9 cellular contexts compared by ENCODE assay signal in genomic region chr1:178531897-178532296, GRCh38. TPM values are rescaled to one million over a fixed set of nuclear protein-coding genes. Genes with fewer than 3 reads are reported as not detected.
DNase-seq lines count a peak whose midpoint lies in the region; ATAC-seq lines count a peak whose summit lies in the region.
"Had no signal": no experiment of that assay in that cellular context is flagged by ENCODE, and none has a peak within 500 bp of the region (broad histone marks: within the 10 kb centered on the region; RNA-seq: fewer than 3 reads in every experiment).

No MANE protein-coding gene starts in this region.

- H3K9me3 Mint-ChIP-seq in activated CD8-positive, alpha-beta memory T cell treated with anti-CD3 and anti-CD28 coated beads, Interleukin-2, amount 10 ng/mL, durations not matched to agents 7 days and 5 days (ENCODE audit: low read depth): no peaks in the 10 kb centered on the region

- H3K27ac ChIP-seq in trophoblast cell (ENCODE audit: low read depth, low read length): no peak overlapping the region

- no peak overlapping the region for H3K18ac ChIP-seq in trophoblast cell (ENCODE audit: low read length)

- H3K4me3 Mint-ChIP-seq in activated CD8-positive, alpha-beta memory T cell treated with anti-CD3 and anti-CD28 coated beads, Interleukin-2, amount 10 ng/mL, durations not matched to agents 7 days and 5 days: no peak overlapping the region
- no peak overlapping the region for H3K4me3 Mint-ChIP-seq in T-helper 17 cell

- H3K4me3 ChIP-seq in trophoblast cell (ENCODE audit: low read depth, low read length): no peak overlapping the region

- no peak overlapping the region for H3K4ac ChIP-seq in trophoblast cell (ENCODE audit: low read depth, low read length)

- H3K14ac ChIP-seq in trophoblast cell (ENCODE audit: low read length): no peak overlapping the region

- peak overlapping the region; percentile 36 for H4K91ac ChIP-seq in trophoblast cell (ENCODE audit: low read depth, low read length)

- no peaks in the 10 kb centered on the region for H3K27me3 Mint-ChIP-seq in activated CD8-positive, alpha-beta memory T cell treated with anti-CD3 and anti-CD28 coated beads, Interleukin-2, amount 10 ng/mL, durations not matched to agents 7 days and 5 days
- peaks cover 27% of the 10 kb centered on the region for H3K27me3 Mint-ChIP-seq in T-helper 17 cell

- H3K4me1 ChIP-seq in trophoblast cell (ENCODE audit: control insufficient read depth in 1 of 2, insufficient read depth in 2 of 2, low read length in 2 of 2): peaks cover 12 to 15% of the 10 kb centered on the region in 2 experiments

- H3K79me2 ChIP-seq in trophoblast cell (ENCODE audit: control insufficient read depth, insufficient read depth, low read length, poor library complexity): no peaks in the 10 kb centered on the region

- no peaks in the 10 kb centered on the region for H3K36me3 ChIP-seq in trophoblast cell (ENCODE audit: control insufficient read depth in 1 of 2, insufficient read depth in 2 of 2, low read length in 2 of 2)

- no CpG with 5 or more reads among the region's 10 CpGs for WGBS in trophoblast cell (ENCODE audit: extremely low coverage, insufficient coverage, insufficient read length)

- H4K8ac ChIP-seq in trophoblast cell (ENCODE audit: low read depth, low read length): no peak overlapping the region

- H2BK5ac ChIP-seq in trophoblast cell (ENCODE audit: low read depth, low read length, poor library complexity): no peak overlapping the region

- no peak overlapping the region for H3K4me2 ChIP-seq in trophoblast cell (ENCODE audit: low read length)

- H3K27me3 ChIP-seq in trophoblast cell (ENCODE audit: insufficient read depth, low read length): no peaks in the 10 kb centered on the region

- peaks cover 2% of the 10 kb centered on the region for H3K4me1 Mint-ChIP-seq in activated CD8-positive, alpha-beta memory T cell treated with anti-CD3 and anti-CD28 coated beads, Interleukin-2, amount 10 ng/mL, durations not matched to agents 7 days and 5 days
- peaks cover 3% of the 10 kb centered on the region for H3K4me1 Mint-ChIP-seq in T-helper 17 cell

- peak overlapping the region; percentile 12 for H2AK5ac ChIP-seq in trophoblast cell (ENCODE audit: low read length)

- H3K23ac ChIP-seq in trophoblast cell (ENCODE audit: low read length): no peak overlapping the region

- no peak overlapping the region for H3K27ac Mint-ChIP-seq in activated CD8-positive, alpha-beta memory T cell treated with anti-CD3 and anti-CD28 coated beads, Interleukin-2, amount 10 ng/mL, durations not matched to agents 7 days and 5 days
- H3K27ac Mint-ChIP-seq in T-helper 17 cell: peak overlapping the region; percentile 79

- no peak overlapping the region for H2BK120ac ChIP-seq in trophoblast cell (ENCODE audit: insufficient read depth, low read length, poor library complexity)

- no peak overlapping the region for H2BK12ac ChIP-seq in trophoblast cell (ENCODE audit: low read length)

- no peak overlapping the region for H3K9ac ChIP-seq in trophoblast cell (ENCODE audit: low read length)

- no peaks in the 10 kb centered on the region for H3K9me3 ChIP-seq in T-helper 17 cell (ENCODE audit: control insufficient read depth, low read length, poor library complexity, severe bottlenecking)
- H3K9me3 ChIP-seq in trophoblast cell (ENCODE audit: insufficient read depth, low read depth, low read length): no peaks in the 10 kb centered on the region

- no peaks in the 10 kb centered on the region for H3K79me1 ChIP-seq in trophoblast cell (ENCODE audit: low read length)

- H4K12ac ChIP-seq in trophoblast cell (ENCODE audit: low read depth, low read length): no peak overlapping the region

- H3K36me3 Mint-ChIP-seq in activated CD8-positive, alpha-beta memory T cell treated with anti-CD3 and anti-CD28 coated beads, Interleukin-2, amount 10 ng/mL, durations not matched to agents 7 days and 5 days: no peaks in the 10 kb centered on the region
- peaks cover 5% of the 10 kb centered on the region for H3K36me3 Mint-ChIP-seq in T-helper 17 cell (ENCODE audit: low read depth)

- CTCF ChIA-PET in activated CD8-positive, alpha-beta memory T cell treated with anti-CD3 and anti-CD28 coated beads, Interleukin-2, amount 10 ng/mL, durations not matched to agents 7 days and 5 days (lab: Charles Lee): interaction anchor here (0.7 to 2.9 kb wide), 14 partner anchors 9 to 762 kb away, joined by 3 to 39 read pairs (median 4); partner anchors contain the start of gene SOAT1

- no peak overlapping the region for H2AFZ ChIP-seq in trophoblast cell (ENCODE audit: insufficient read depth, low read length, poor library complexity)

- ATAC-seq in activated CD8-positive, alpha-beta memory T cell treated with anti-CD3 and anti-CD28 coated beads, Interleukin-2, amount 10 ng/mL, durations not matched to agents 7 days and 5 days: peak; percentile 22
- ATAC-seq in HG03196 (IDR thresholded peaks at IDR 0.05; ENCODE audit: unreplicated experiment) (peak; percentile 26), T-helper 17 cell (peak; percentile 12), HG03025 (IDR thresholded peaks at IDR 0.05; ENCODE audit: low FRiP score, unreplicated experiment) (no peak)

- no peak for DNase-seq in activated CD8-positive, alpha-beta memory T cell treated with anti-CD3 and anti-CD28 coated beads, Interleukin-2, amount 10 ng/mL, durations not matched to agents 7 days and 5 days
- no peak for DNase-seq in activated CD8-positive, alpha-beta memory T cell treated with anti-CD3 and anti-CD28 coated beads, Interleukin-2, amount 50 U/mL, for 4 hours
- DNase-seq in T-helper 17 cell (no peak), trophoblast cell (no peak), NCI-H2029 (lab: John Stamatoyannopoulos, UW) (no peak), UCSD-AML1 (lab: John Stamatoyannopoulos, UW; ENCODE audit: unreplicated experiment) (no peak)

RNA-seq across cellular contexts. Expression of gene TEX35, which starts 19.0 kb away (rescaled TPM):
- total RNA-seq in activated CD8-positive, alpha-beta memory T cell treated with anti-CD3 and anti-CD28 coated beads, Interleukin-2, amount 10 ng/mL, durations not matched to agents 7 days and 5 days: not detected
- not detected for total RNA-seq in T-helper 17 cell
- 0.08 and 0.31 TPM in 2 replicates for polyA plus RNA-seq in trophoblast cell (2013)

RNA-seq across cellular contexts. Expression of gene CLEC20A, which starts 35.1 kb away (rescaled TPM):
- not detected for total RNA-seq in activated CD8-positive, alpha-beta memory T cell treated with anti-CD3 and anti-CD28 coated beads, Interleukin-2, amount 10 ng/mL, durations not matched to agents 7 days and 5 days
- not detected for total RNA-seq in T-helper 17 cell
- polyA plus RNA-seq in trophoblast cell (2013): not detected in 2 replicates
- polyA plus RNA-seq: esophagus had no signal
